ENCODE assay signal across 14 cellular contexts in the genomic region with DNA sequence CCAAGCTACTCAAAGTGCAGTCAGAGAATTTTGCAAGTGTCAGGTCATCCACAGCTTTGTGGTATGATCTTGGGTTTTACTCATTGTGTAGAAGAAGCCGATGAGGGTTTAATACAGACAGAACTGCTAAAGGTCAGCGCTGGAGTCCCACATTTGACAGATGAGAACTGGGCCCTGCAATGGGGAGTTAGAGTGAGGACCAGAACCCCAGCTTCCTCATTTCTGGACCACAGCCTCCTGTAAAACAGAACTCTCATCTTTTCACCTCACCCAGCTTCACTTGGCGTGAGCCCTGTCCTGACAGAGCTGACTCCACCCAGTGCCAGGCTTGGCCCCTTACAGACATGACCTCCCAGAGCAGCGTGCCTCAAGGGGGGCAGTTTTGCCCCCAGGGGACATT. TPM values are rescaled to one million over a fixed set of nuclear protein-coding genes. Genes with fewer than 3 reads are reported as not detected.
A peak's percentile ranks its signal among the peaks of the same experiment; 100 is the strongest.
DNase-seq lines count a peak whose midpoint lies in the region; TF ChIP-seq lines count a peak whose summit lies in the region.
"Had no signal": no experiment of that assay in that cellular context is flagged by ENCODE, and none has a peak within 500 bp of the region (broad histone marks: within the 10 kb centered on the region; RNA-seq: fewer than 3 reads in every experiment).

No MANE protein-coding gene starts in this region.

- H3K36me3 ChIP-seq in uterus: no peaks in the 10 kb centered on the region

- H3K27me3 ChIP-seq in uterus: no peaks in the 10 kb centered on the region

- H3K4me3 ChIP-seq in uterus: no peak overlapping the region

- no peaks in the 10 kb centered on the region for H3K9me3 ChIP-seq in uterus
- H3K9me3 ChIP-seq: Caco-2 had no signal

- H3K4me1 ChIP-seq in uterus: peaks cover 0 to 9% of the 10 kb centered on the region in 2 donors

- peak; percentile 31 for DNase-seq in NOMO-1 treated with DMSO at 0.1 percent for 48 hours (lab: John Stamatoyannopoulos, UW; ENCODE audit: unreplicated experiment)
- no peak for DNase-seq in NOMO-1 treated with dmso at 0.1 percent for 144 hours (lab: John Stamatoyannopoulos, UW; ENCODE audit: unreplicated experiment)
- DNase-seq in MV-4-11 (lab: John Stamatoyannopoulos, UW): peak; percentile 80
- DNase-seq in medulla oblongata (ENCODE audit: extremely low spot score): peak; percentile 38
- no peak for DNase-seq in uterus
- no peak for DNase-seq in SKM-1 treated with dmso at 0.1 percent for 144 hours (lab: John Stamatoyannopoulos, UW; ENCODE audit: unreplicated experiment)
- no peak for DNase-seq in posterior cingulate gyrus
- no peak for DNase-seq in NCI-H510A treated with DMSO at 0.1 percent for 48 hours (lab: John Stamatoyannopoulos, UW)
- DNase-seq: 8988T, Caco-2, NCI-H1417 treated with DMSO at 0.1 percent for 48 hours, NCI-H2029, NCI-H510A had no signal

- TF ChIP-seq POLR2A in uterus (IDR thresholded peaks at IDR 0.05): no peak

- intact Hi-C loops in uterus (cut with DNase I; ENCODE audit: low total_unique reads): no loop called here
- intact Hi-C loops in posterior cingulate gyrus (cut with DNase I): loop anchor here (10.0 kb wide), 1 partner anchor 218 kb away; the partner anchor contains the start of gene TYSND1

- peak overlapping the region; percentile 88 to 95 for H3K27ac ChIP-seq in uterus
- H3K27ac ChIP-seq: C4-2B had no signal

- TF ChIP-seq CTCF in uterus (IDR thresholded peaks at IDR 0.05): no peak

RNA-seq across cellular contexts. Expression of gene LRRC20, which starts 20.1 kb away (rescaled TPM):
- 10 to 100 TPM in 1 of 4 donors, 1 to 10 TPM in 2, under 1 TPM in 1; 0.29 to 12.1 (median 3.8) TPM for total RNA-seq in uterus

RNA-seq across cellular contexts. Expression of gene EIF4EBP2, which starts 41.6 kb away (rescaled TPM):
- 10 to 100 TPM; 26.9 to 70.3 (median 46.3) TPM for total RNA-seq in uterus

Comparison
In these comparisons a context has a peak if more than half of its experiments do, and no peak if none do; other contexts are left out.
1. DNase-seq: peak in NOMO-1 treated with DMSO at 0.1 percent for 48 hours (single experiment), MV-4-11 (single experiment) and medulla oblongata (single experiment); none in NOMO-1 treated with dmso at 0.1 percent for 144 hours (single experiment), uterus (0 of 2), SKM-1 treated with dmso at 0.1 percent for 144 hours (single experiment), posterior cingulate gyrus (0 of 10) and NCI-H510A treated with DMSO at 0.1 percent for 48 hours (single experiment).